ENCODE assay signal across 20 cellular contexts in genomic region chr16:41439-42068, GRCh38. TPM values are rescaled to one million over a fixed set of nuclear protein-coding genes. Genes with fewer than 3 reads are reported as not detected.
DNase-seq lines count a peak whose midpoint lies in the region; ATAC-seq and TF ChIP-seq lines count a peak whose summit lies in the region.
"Had no signal": no experiment of that assay in that cellular context is flagged by ENCODE, and none has a peak within 500 bp of the region (broad histone marks: within the 10 kb centered on the region; RNA-seq: fewer than 3 reads in every experiment).

No MANE protein-coding gene starts in this region.

- H3K9me3 ChIP-seq in CD4-positive, CD25-positive, alpha-beta regulatory T cell (ENCODE audit: control insufficient read depth in 2 of 2, low read length in 2 of 2) = no peaks in the 10 kb centered on the region
- H3K9me3 ChIP-seq in adipocyte (ENCODE audit: control insufficient read depth, low read length) (no peaks in the 10 kb centered on the region), ovary (no peaks in the 10 kb centered on the region)
- H3K9me3 ChIP-seq: uterus had no signal

- no peak overlapping the region for H3K4me3 ChIP-seq in CD4-positive, CD25-positive, alpha-beta regulatory T cell (ENCODE audit: low read depth, low read length)
- H3K4me3 ChIP-seq in adipocyte (ENCODE audit: low read length) = peak overlapping the region; percentile 68
- peak overlapping the region; percentile 23 for H3K4me3 ChIP-seq in ovary
- H3K4me3 ChIP-seq: smooth muscle cell had no signal

- H3K4me1 ChIP-seq in CD4-positive, CD25-positive, alpha-beta regulatory T cell (ENCODE audit: control insufficient read depth, insufficient read depth, low read length, poor library complexity, severe bottlenecking) = peaks cover 19% of the 10 kb centered on the region
- peaks cover 11% of the 10 kb centered on the region for H3K4me1 ChIP-seq in adipocyte (ENCODE audit: control insufficient read depth, insufficient read depth, low read length)
- H3K4me1 ChIP-seq in ovary (ENCODE audit: insufficient read depth) = no peaks in the 10 kb centered on the region
- H3K4me1 ChIP-seq: uterus had no signal

- no peaks in the 10 kb centered on the region for H3K27me3 Mint-ChIP-seq in CD4-positive, CD25-positive, alpha-beta regulatory T cell
- H3K27me3 Mint-ChIP-seq: activated CD4-positive, alpha-beta T cell treated with anti-CD3 and anti-CD28 coated beads for 36 hours; CD4-positive, alpha-beta T cell had no signal

- no peak for TF ChIP-seq POLR2A in ovary (IDR thresholded peaks at IDR 0.05)

- no peak for TF ChIP-seq CTCF in ovary (IDR thresholded peaks at IDR 0.05)

- H3K27ac ChIP-seq in CD4-positive, CD25-positive, alpha-beta regulatory T cell (ENCODE audit: insufficient read depth, low read length, poor library complexity, severe bottlenecking) = no peak overlapping the region
- peak overlapping the region in 1 of 2 donors; percentile 42 for H3K27ac ChIP-seq in ovary
- H3K27ac ChIP-seq: uterus had no signal

- H3K36me3 ChIP-seq in CD4-positive, CD25-positive, alpha-beta regulatory T cell (ENCODE audit: control insufficient read depth, insufficient read depth, low read length) = peaks cover 38% of the 10 kb centered on the region
- H3K36me3 ChIP-seq in adipocyte (ENCODE audit: control insufficient read depth, insufficient read depth, low read length, severe bottlenecking) = peaks cover 25% of the 10 kb centered on the region
- H3K36me3 ChIP-seq in ovary = no peaks in the 10 kb centered on the region
- H3K36me3 ChIP-seq: uterus had no signal

- H3K4me3 Mint-ChIP-seq in CD4-positive, CD25-positive, alpha-beta regulatory T cell = no peak overlapping the region
- H3K4me3 Mint-ChIP-seq: activated CD4-positive, alpha-beta T cell treated with anti-CD3 and anti-CD28 coated beads for 36 hours; activated T-cell treated with anti-CD3 and anti-CD28 coated beads, Interleukin-2, amount 50 U/mL, for 72 hours; CD4-positive, alpha-beta T cell; immature natural killer cell; T-helper 1 cell treated with Interleukin-12 subunit alpha and Interleukin-12 subunit beta and Interleukin-4 antibody, amounts not matched to agents 30 μg/mL and 1 μg/mL, for 36 hours had no signal

- H3K9ac ChIP-seq in adipocyte (ENCODE audit: low read length) = peak overlapping the region; percentile 35

- no peaks in the 10 kb centered on the region for H3K9me3 Mint-ChIP-seq in CD4-positive, CD25-positive, alpha-beta regulatory T cell
- H3K9me3 Mint-ChIP-seq: activated naive CD4-positive, alpha-beta T cell treated with anti-CD3 and anti-CD28 coated beads, Interleukin-2, amount 50 U/mL, for 72 hours; activated T-cell treated with anti-CD3 and anti-CD28 coated beads, Interleukin-2, amount 50 U/mL, for 72 hours; CD4-positive, alpha-beta T cell; immature natural killer cell; T-helper 1 cell treated with Interleukin-12 subunit alpha and Interleukin-12 subunit beta and Interleukin-4 antibody, amounts not matched to agents 30 μg/mL and 1 μg/mL, for 36 hours had no signal

- intact Hi-C loops in left ventricle myocardium superior (cut with micrococcal nuclease) (no loop called here), ovary (cut with DNase I) (no loop called here)

- WGBS in ovary, 3 donors = 8 to 49% (median 26%) methylated on average over 22 of the region's 22 CpGs

- peaks cover 34% of the 10 kb centered on the region for H3K36me3 Mint-ChIP-seq in CD4-positive, CD25-positive, alpha-beta regulatory T cell

- DNase-seq in CD4-positive, CD25-positive, alpha-beta regulatory T cell = no peak
- DNase-seq in adipocyte (ENCODE audit: low read depth) (no peak), left ventricle myocardium superior (no peak), ovary (peak in 2 of 5 donors; percentile 42 to 66), NCI-H2081 treated with DMSO at 0.1 percent for 48 hours (lab: John Stamatoyannopoulos, UW) (no peak), NCI-H1417 treated with DMSO at 0.1 percent for 48 hours (lab: John Stamatoyannopoulos, UW) (no peak)
- DNase-seq: activated CD4-positive, alpha-beta T cell treated with anti-CD3 and anti-CD28 coated beads for 36 hours; activated T-cell treated with anti-CD3 and anti-CD28 coated beads, Interleukin-2, amount 50 U/mL, for 72 hours; CD4-positive, alpha-beta T cell; foreskin melanocyte; HCEC 1CT; hippocampal formation; immature natural killer cell; Kasumi-1; NCI-H1694 treated with DMSO at 0.1 percent for 48 hours; uterus had no signal

- peak overlapping the region; percentile 52 to 56 (median 52) for H3K27ac Mint-ChIP-seq in CD4-positive, CD25-positive, alpha-beta regulatory T cell
- H3K27ac Mint-ChIP-seq: activated CD4-positive, alpha-beta T cell treated with anti-CD3 and anti-CD28 coated beads for 36 hours; activated T-cell treated with anti-CD3 and anti-CD28 coated beads, Interleukin-2, amount 50 U/mL, for 72 hours; T-helper 1 cell treated with Interleukin-12 subunit alpha and Interleukin-12 subunit beta and Interleukin-4 antibody, amounts not matched to agents 30 μg/mL and 1 μg/mL, for 36 hours had no signal

- no peak for ATAC-seq in CD4-positive, CD25-positive, alpha-beta regulatory T cell (ENCODE audit: low read depth in 2 of 2)
- ATAC-seq in left ventricle myocardium superior = peak; percentile 84
- no peak for ATAC-seq in HG02840 (IDR thresholded peaks at IDR 0.05; ENCODE audit: low FRiP score, unreplicated experiment)
- ATAC-seq: activated CD4-positive, alpha-beta T cell treated with anti-CD3 and anti-CD28 coated beads for 36 hours; activated naive CD4-positive, alpha-beta T cell treated with anti-CD3 and anti-CD28 coated beads, Interleukin-2, amount 50 U/mL, for 72 hours; activated T-cell treated with anti-CD3 and anti-CD28 coated beads, Interleukin-2, amount 50 U/mL, for 72 hours had no signal

- no peak for TF ChIP-seq EP300 in ovary (IDR thresholded peaks at IDR 0.05)

- H3K27me3 ChIP-seq in CD4-positive, CD25-positive, alpha-beta regulatory T cell (ENCODE audit: control insufficient read depth, insufficient read depth, low read length) = no peaks in the 10 kb centered on the region
- H3K27me3 ChIP-seq in adipocyte (replicated peaks; ENCODE audit: control insufficient read depth, insufficient read depth, low read length) (no peaks in the 10 kb centered on the region), ovary (no peaks in the 10 kb centered on the region)
- H3K27me3 ChIP-seq: uterus had no signal

- H3K4me1 Mint-ChIP-seq in CD4-positive, CD25-positive, alpha-beta regulatory T cell = peaks cover 14 to 46% (median 37%) of the 10 kb centered on the region in 4 donors

RNA-seq across cellular contexts. Expression of gene POLR3K, which starts 11.9 kb away (rescaled TPM):
- 12.7 TPM for total RNA-seq in CD4-positive, CD25-positive, alpha-beta regulatory T cell
- 10 to 100 TPM; 37.5 to 50.4 (median 48.6) TPM for polyA plus RNA-seq in CD4-positive, CD25-positive, alpha-beta regulatory T cell
- 12.9 TPM for total RNA-seq in left ventricle myocardium superior
- 10 to 100 TPM in 3 of 7 donors, 1 to 10 TPM in 4; 3.7 to 11.0 (median 9.9) TPM for total RNA-seq in ovary
- 10 to 100 TPM in 1 of 2 donors, 1 to 10 TPM in 1; 9.4 to 11.9 TPM for polyA plus RNA-seq in ovary

RNA-seq across cellular contexts. Expression of gene SNRNP25, which starts 12.1 kb away (rescaled TPM):
- 9.4 TPM for total RNA-seq in CD4-positive, CD25-positive, alpha-beta regulatory T cell
- 10 to 100 TPM; 16.6 to 29.1 (median 21.2) TPM for polyA plus RNA-seq in CD4-positive, CD25-positive, alpha-beta regulatory T cell
- 72.8 TPM for total RNA-seq in left ventricle myocardium superior
- total RNA-seq in ovary = 10 to 100 TPM; 12.8 to 27.8 (median 23.7) TPM
- polyA plus RNA-seq in ovary = 10 to 100 TPM; 26.9 to 35.7 TPM

RNA-seq across cellular contexts. Expression of gene RHBDF1, which starts 30.9 kb away (rescaled TPM):
- 0.67 TPM for total RNA-seq in CD4-positive, CD25-positive, alpha-beta regulatory T cell
- not detected for polyA plus RNA-seq in CD4-positive, CD25-positive, alpha-beta regulatory T cell
- total RNA-seq in left ventricle myocardium superior = 20.0 TPM
- 10 to 100 TPM; 22.6 to 76.0 (median 49.2) TPM for total RNA-seq in ovary
- polyA plus RNA-seq in ovary = 10 to 100 TPM; 10.9 to 52.8 TPM

RNA-seq across cellular contexts. Expression of gene MPG, which starts 36.5 kb away (rescaled TPM):
- total RNA-seq in CD4-positive, CD25-positive, alpha-beta regulatory T cell = 29.2 TPM
- 10 to 100 TPM; 62.2 to 82.7 (median 81.8) TPM for polyA plus RNA-seq in CD4-positive, CD25-positive, alpha-beta regulatory T cell
- total RNA-seq in left ventricle myocardium superior = 31.2 TPM
- 10 to 100 TPM; 42.5 to 90.9 (median 48.4) TPM for total RNA-seq in ovary
- polyA plus RNA-seq in ovary = 10 to 100 TPM in 1 of 2 donors, under 1 TPM in 1; 0.60 to 68.4 TPM

Comparison
In these comparisons a context has a peak if more than half of its experiments do, and no peak if none do; other contexts are left out.
1. RNA of gene RHBDF1, which starts 30.9 kb away (total RNA-seq): 22.6 to 76.0 TPM in ovary and 20.0 TPM in left ventricle myocardium superior (single experiment); 0.67 TPM in CD4-positive, CD25-positive, alpha-beta regulatory T cell (single experiment); every median in the first group is over 10 times any median in the second.